Comparison of ENCODE assay signal across 14 cellular contexts in the genomic region with DNA sequence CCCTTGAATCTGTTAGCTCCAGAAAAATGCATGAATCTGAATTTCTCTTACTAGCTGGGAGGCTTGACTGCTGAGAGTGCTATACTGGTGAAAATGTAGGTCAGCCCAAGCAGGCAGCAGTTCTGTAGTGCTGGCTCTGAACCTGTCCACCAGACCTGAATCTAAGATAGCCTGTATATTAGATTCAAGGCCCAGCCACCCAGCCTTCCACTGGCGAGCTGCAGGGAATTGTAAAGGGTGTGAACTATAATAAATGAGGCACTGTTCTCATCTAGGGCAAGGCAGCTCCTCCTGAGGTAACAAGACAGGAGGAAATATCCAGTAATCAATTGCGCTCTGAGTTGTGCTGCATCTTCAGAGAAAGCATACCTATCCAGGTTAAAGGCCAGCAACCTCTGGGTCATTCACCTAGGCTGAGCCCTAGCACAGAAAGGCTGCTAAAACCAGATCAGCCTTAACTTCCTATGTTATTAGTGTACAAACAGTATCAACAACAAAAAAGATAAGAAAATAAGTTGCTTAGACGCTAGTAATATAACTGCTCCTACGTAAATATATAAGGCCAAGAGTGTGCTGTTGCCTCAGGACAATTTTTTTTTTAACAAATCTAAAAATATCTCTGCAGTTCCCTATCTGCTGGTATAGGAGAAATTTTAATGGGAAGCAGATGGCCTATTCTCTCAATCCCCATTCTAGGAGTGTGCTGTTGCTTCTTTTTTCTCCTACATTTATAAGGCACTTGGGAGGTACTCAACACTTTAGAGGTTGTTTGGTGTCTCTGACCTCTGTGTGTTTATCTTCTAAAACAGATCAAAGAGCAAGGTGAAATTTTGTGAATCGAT.
DNase-seq lines count a peak whose midpoint lies in the region; ATAC-seq, FAIRE-seq and TF ChIP-seq lines count a peak whose summit lies in the region.
"Had no signal": no experiment of that assay in that cellular context is flagged by ENCODE, and none has a peak within 500 bp of the region (broad histone marks: within the 10 kb centered on the region; RNA-seq: fewer than 3 reads in every experiment).

No MANE protein-coding gene starts in this region.

- ATAC-seq in mucosa of descending colon (peak; percentile 62), pancreas (no peak)

- H3K4me3 ChIP-seq in BE2C (ENCODE audit: low read depth, low read length) (no peak overlapping the region), mucosa of descending colon (no peak overlapping the region), pancreas (no peak overlapping the region)
- H3K4me3 ChIP-seq: MG63 had no signal

- no peak overlapping the region for H3K27ac ChIP-seq in pancreas

- H3K27me3 ChIP-seq in BE2C (no peaks in the 10 kb centered on the region), pancreas (no peaks in the 10 kb centered on the region)
- H3K27me3 ChIP-seq: MG63 had no signal

- WGBS in pancreas, 2 donors, result 81 to 84% methylated on average over 5 of the region's 5 CpGs

- intact Hi-C loops in mucosa of descending colon (cut with DNase I, micrococcal nuclease), result no loop called here
- intact Hi-C loops in pancreas (cut with DNase I), result no loop called here

- TF ChIP-seq CTCF in BE2C (IDR thresholded peaks at IDR 0.05; ENCODE audit: low read depth, low read length) (no peak), mucosa of descending colon (IDR thresholded peaks at IDR 0.05) (no peak), pancreas (IDR thresholded peaks at IDR 0.05) (no peak)

- H3K36me3 ChIP-seq in BE2C (no peaks in the 10 kb centered on the region), mucosa of descending colon (ENCODE audit: low read depth) (no peaks in the 10 kb centered on the region), pancreas (no peaks in the 10 kb centered on the region)
- H3K36me3 ChIP-seq: MG63 had no signal

- H3K9me3 ChIP-seq in BE2C (no peaks in the 10 kb centered on the region), mucosa of descending colon (no peaks in the 10 kb centered on the region), pancreas (no peaks in the 10 kb centered on the region)
- H3K9me3 ChIP-seq: MG63 had no signal

- FAIRE-seq in pancreas (lab: Jason Lieb, UNC), result no peak

- DNase-seq in BE2C, result peak; percentile 29
- peak; percentile 52 for DNase-seq in NCI-H2171 treated with DMSO at 0.1 percent for 48 hours (lab: John Stamatoyannopoulos, UW)
- DNase-seq in dedifferentiated amniotic fluid mesenchymal stem cell (ENCODE audit: extremely low spot score), result peak; percentile 46
- peak in 1 of 3 donors; percentile 30 for DNase-seq in mucosa of descending colon
- DNase-seq in pancreas, result no peak
- no peak for DNase-seq in NOMO-1 treated with dmso at 0.1 percent for 144 hours (lab: John Stamatoyannopoulos, UW; ENCODE audit: unreplicated experiment)
- DNase-seq in SKM-1 treated with dmso at 0.1 percent for 144 hours (lab: John Stamatoyannopoulos, UW; ENCODE audit: unreplicated experiment), result no peak
- DNase-seq in NK-92 (lab: John Stamatoyannopoulos, UW; ENCODE audit: unreplicated experiment), result no peak
- DNase-seq: activated CD4-positive, alpha-beta T cell treated with anti-CD3 and anti-CD28 coated beads for 1 hour; activated CD8-positive, alpha-beta memory T cell treated with anti-CD3 and anti-CD28 coated beads, Interleukin-2, amount 50 U/mL, for 4 hours; GOT3; MG63; NCI-H2081; NCI-H82 had no signal

- H3K4me1 ChIP-seq in BE2C (peaks cover 19% of the 10 kb centered on the region), mucosa of descending colon (ENCODE audit: low read depth) (no peaks in the 10 kb centered on the region), pancreas (no peaks in the 10 kb centered on the region)

Comparison
In these comparisons a context has a peak if more than half of its experiments do, and no peak if none do; other contexts are left out.
1. DNase-seq: peak in BE2C (single experiment), NCI-H2171 treated with DMSO at 0.1 percent for 48 hours (single experiment) and dedifferentiated amniotic fluid mesenchymal stem cell (single experiment); none in pancreas (0 of 6), NOMO-1 treated with dmso at 0.1 percent for 144 hours (single experiment), SKM-1 treated with dmso at 0.1 percent for 144 hours (single experiment) and NK-92 (single experiment).